ENCODE assay signal across 15 cellular contexts in genomic region chr11:104653011-104653806, GRCh38.
DNase-seq lines count a peak whose midpoint lies in the region; ATAC-seq, FAIRE-seq and TF ChIP-seq lines count a peak whose summit lies in the region.
"Had no signal": no experiment of that assay in that cellular context is flagged by ENCODE, and none has a peak within 500 bp of the region (broad histone marks: within the 10 kb centered on the region; RNA-seq: fewer than 3 reads in every experiment).

No MANE protein-coding gene starts in this region.

- no peak overlapping the region for H3K27ac Mint-ChIP-seq in T-helper 2 cell treated with Interferon-gamma antibody and Interleukin-4, amounts not matched to agents 5 μg/mL and 100 μg/mL, for 36 hours

- no peaks in the 10 kb centered on the region for H3K27me3 ChIP-seq in left ventricle myocardium inferior (ENCODE audit: low read depth)
- H3K27me3 ChIP-seq: BLaER1 treated with 17β-estradiol and CSF1 and Interleukin-3, amounts not matched to agents 10 nM and 100 nM had no signal

- FAIRE-seq in urothelium cell line (lab: Jason Lieb, UNC) = no peak

- ATAC-seq in HG03196 (IDR thresholded peaks at IDR 0.05; ENCODE audit: unreplicated experiment) (no peak), GM21576 (IDR thresholded peaks at IDR 0.05; ENCODE audit: unreplicated experiment) (no peak)

- H3K36me3 ChIP-seq in left ventricle myocardium inferior = no peaks in the 10 kb centered on the region
- H3K36me3 ChIP-seq: BLaER1 treated with 17β-estradiol and CSF1 and Interleukin-3, amounts not matched to agents 10 nM and 100 nM had no signal

- H3K9me3 Mint-ChIP-seq in T-helper 2 cell treated with Interferon-gamma antibody and Interleukin-4, amounts not matched to agents 5 μg/mL and 100 μg/mL, for 36 hours = peaks cover 15% of the 10 kb centered on the region

- no peak for TF ChIP-seq CTCF in left ventricle myocardium inferior (IDR thresholded peaks at IDR 0.05; ENCODE audit: borderline replicate concordance)

- H3K4me3 Mint-ChIP-seq in T-helper 2 cell treated with Interferon-gamma antibody and Interleukin-4, amounts not matched to agents 5 μg/mL and 100 μg/mL, for 36 hours = no peak overlapping the region

- peaks cover 10% of the 10 kb centered on the region for H3K36me3 Mint-ChIP-seq in T-helper 2 cell treated with Interferon-gamma antibody and Interleukin-4, amounts not matched to agents 5 μg/mL and 100 μg/mL, for 36 hours (ENCODE audit: low read depth)

- DNase-seq in left ventricle myocardium inferior (no peak), cardiac septum (ENCODE audit: low spot score) (no peak), glomerular visceral epithelial cell (ENCODE audit: extremely low spot score) (peak; percentile 26), urothelium cell line (ENCODE audit: low spot score) (peak; percentile 11), mesenteric fat pad (ENCODE audit: low spot score) (no peak)
- DNase-seq in T-helper 2 cell treated with Interferon-gamma antibody and Interleukin-4, amounts not matched to agents 5 μg/mL and 100 μg/mL, for 36 hours (ENCODE audit: low spot score) = peak; percentile 14
- DNase-seq: activated T-cell treated with anti-CD3 and anti-CD28 coated beads, Interleukin-2, amount 50 U/mL, for 1 hour; mammary epithelial cell; NCI-H2029 treated with DMSO at 0.1 percent for 48 hours; SIG-M5; substantia nigra had no signal

- H3K27me3 Mint-ChIP-seq in T-helper 2 cell treated with Interferon-gamma antibody and Interleukin-4, amounts not matched to agents 5 μg/mL and 100 μg/mL, for 36 hours (ENCODE audit: low read depth) = no peaks in the 10 kb centered on the region

- H3K4me1 ChIP-seq in left ventricle myocardium inferior = no peaks in the 10 kb centered on the region

- H3K4me1 Mint-ChIP-seq in T-helper 2 cell treated with Interferon-gamma antibody and Interleukin-4, amounts not matched to agents 5 μg/mL and 100 μg/mL, for 36 hours (ENCODE audit: low read depth) = peaks cover 47% of the 10 kb centered on the region

- H3K4me3 ChIP-seq in left ventricle myocardium inferior = peak overlapping the region; percentile 41
- H3K4me3 ChIP-seq: BLaER1 treated with 17β-estradiol and CSF1 and Interleukin-3, amounts not matched to agents 10 nM and 100 nM; smooth muscle cell had no signal

- no peak overlapping the region for H3K27ac ChIP-seq in left ventricle myocardium inferior (replicated peaks)
- H3K27ac ChIP-seq: BLaER1 treated with 17β-estradiol and CSF1 and Interleukin-3, amounts not matched to agents 10 nM and 100 nM had no signal

- H3K9me3 ChIP-seq in left ventricle myocardium inferior (replicated peaks) = no peaks in the 10 kb centered on the region

- intact Hi-C loops in left ventricle myocardium inferior (cut with micrococcal nuclease) (no loop called here), cardiac septum (cut with DNase I) (no loop called here)

Comparison
In these comparisons a context has a peak if more than half of its experiments do, and no peak if none do; other contexts are left out.
1. DNase-seq: peak in T-helper 2 cell treated with Interferon-gamma antibody and Interleukin-4, amounts not matched to agents 5 μg/mL and 100 μg/mL, for 36 hours (single experiment), glomerular visceral epithelial cell (single experiment) and urothelium cell line (single experiment); none in left ventricle myocardium inferior (single experiment), cardiac septum (single experiment) and mesenteric fat pad (single experiment).